Comparison of ENCODE assay signal across 12 cellular contexts in genomic region chr22:37394341-37394740, GRCh38. TPM values are rescaled to one million over a fixed set of nuclear protein-coding genes. Genes with fewer than 3 reads are reported as not detected.
DNase-seq lines count a peak whose midpoint lies in the region; TF ChIP-seq lines count a peak whose summit lies in the region.
"Had no signal": no experiment of that assay in that cellular context is flagged by ENCODE, and none has a peak within 500 bp of the region (broad histone marks: within the 10 kb centered on the region; RNA-seq: fewer than 3 reads in every experiment).

No MANE protein-coding gene starts in this region.

- H3K27ac ChIP-seq in HEK293 (ENCODE audit: extremely low read depth, low read depth, low read length), result no peak overlapping the region
- H3K27ac ChIP-seq in endodermal cell (ENCODE audit: low read depth, low read length), result no peak overlapping the region
- H3K27ac ChIP-seq: C4-2B had no signal

- no peak for TF ChIP-seq CTCF in HEK293 (tag by site-specific recombination; IDR thresholded peaks at IDR 0.05)
- no peak for TF ChIP-seq CTCF in endodermal cell (conservative IDR thresholded peaks at IDR 0.05)
- TF ChIP-seq CTCF in progenitor cell of endocrine pancreas (IDR thresholded peaks at IDR 0.05; ENCODE audit: unreplicated experiment), result no peak

- no peaks in the 10 kb centered on the region for H3K9me3 Mint-ChIP-seq in endodermal cell
- no peaks in the 10 kb centered on the region for H3K9me3 Mint-ChIP-seq in progenitor cell of endocrine pancreas (ENCODE audit: low read depth)
- H3K9me3 Mint-ChIP-seq: IgD-negative memory B cell had no signal

- DNase-seq in amniotic epithelial cell (ENCODE audit: low read depth) (peak; percentile 26), endodermal cell (no peak), progenitor cell of endocrine pancreas (ENCODE audit: low spot score, unreplicated experiment) (no peak), RPMI8226 (no peak), NCI-H82 treated with DMSO at 0.1 percent for 48 hours (lab: John Stamatoyannopoulos, UW; ENCODE audit: unreplicated experiment) (no peak), superior temporal gyrus (ENCODE audit: extremely low spot score) (no peak)
- DNase-seq: CD4-positive, alpha-beta memory T cell; DMS79 had no signal

- H3K9ac ChIP-seq in endodermal cell (ENCODE audit: extremely low read depth, low read length, poor library complexity, severe bottlenecking), result no peak overlapping the region

- H3K36me3 ChIP-seq in HEK293 (ENCODE audit: control insufficient read depth in 2 of 2, insufficient read depth in 1 of 2, low read length in 2 of 2) (no peaks in the 10 kb centered on the region), endodermal cell (ENCODE audit: control insufficient read depth, insufficient read depth, low read length) (no peaks in the 10 kb centered on the region)

- peak overlapping the region; percentile 28 for H3K27ac Mint-ChIP-seq in endodermal cell
- peak overlapping the region; percentile 21 for H3K27ac Mint-ChIP-seq in progenitor cell of endocrine pancreas
- H3K27ac Mint-ChIP-seq: B cell; CD4-positive, alpha-beta memory T cell; IgD-negative memory B cell had no signal

- POLR2A ChIA-PET in HEK293 (lab: Yijun Ruan, JAX), result no interaction called here

- H3K4me3 ChIP-seq in HEK293 (ENCODE audit: low read depth, low read length), result no peak overlapping the region
- H3K4me3 ChIP-seq in endodermal cell (ENCODE audit: low read length), result no peak overlapping the region

- no peak overlapping the region for H3K4me3 Mint-ChIP-seq in endodermal cell
- H3K4me3 Mint-ChIP-seq in progenitor cell of endocrine pancreas (ENCODE audit: low read depth), result no peak overlapping the region
- H3K4me3 Mint-ChIP-seq: B cell, IgD-negative memory B cell had no signal

- H3K36me3 Mint-ChIP-seq in endodermal cell (ENCODE audit: low read depth) (no peaks in the 10 kb centered on the region), progenitor cell of endocrine pancreas (ENCODE audit: insufficient read depth) (no peaks in the 10 kb centered on the region)
- H3K36me3 Mint-ChIP-seq: CD4-positive, alpha-beta memory T cell; IgD-negative memory B cell had no signal

- CTCF ChIA-PET in HEK293 (lab: Yijun Ruan, JAX), result interaction anchor here (0.6 kb wide), 1 partner anchor 164 kb away, joined by 3 read pairs; no protein-coding TSS in a partner anchor

- H3K4me1 Mint-ChIP-seq in endodermal cell, result peaks cover 4% of the 10 kb centered on the region
- H3K4me1 Mint-ChIP-seq in progenitor cell of endocrine pancreas (ENCODE audit: low read depth), result no peaks in the 10 kb centered on the region
- H3K4me1 Mint-ChIP-seq: B cell; CD4-positive, alpha-beta memory T cell; IgD-negative memory B cell had no signal

- WGBS in endodermal cell (ENCODE audit: insufficient coverage in 1 of 2, insufficient read length in 1 of 2), 2 experiments, result 81% methylated on average over 13 to 20 of the region's 20 CpGs

- H3K27me3 Mint-ChIP-seq in endodermal cell (ENCODE audit: insufficient read depth) (no peaks in the 10 kb centered on the region), progenitor cell of endocrine pancreas (peaks cover 33% of the 10 kb centered on the region)

- H3K4me1 ChIP-seq in HEK293 (ENCODE audit: control insufficient read depth, insufficient read depth, low read length), result no peaks in the 10 kb centered on the region
- H3K4me1 ChIP-seq in endodermal cell (ENCODE audit: control insufficient read depth, insufficient read depth, low read length), result no peaks in the 10 kb centered on the region

- no peaks in the 10 kb centered on the region for H3K9me3 ChIP-seq in HEK293 (ENCODE audit: control insufficient read depth, insufficient read depth, low read depth, low read length)
- no peaks in the 10 kb centered on the region for H3K9me3 ChIP-seq in endodermal cell (ENCODE audit: control insufficient read depth, low read length)

- no peaks in the 10 kb centered on the region for H3K27me3 ChIP-seq in endodermal cell (ENCODE audit: control insufficient read depth, insufficient read depth, low read length, poor library complexity, severe bottlenecking)

TF ChIP-seq in HEK293, 187 proteins besides CTCF, POLR2A, EP300 and RAD21:
- TF ChIP-seq ZNF302 (tag by site-specific recombination; IDR thresholded peaks at IDR 0.05; ENCODE audit: low read depth) (no peak), EGR2 (tag by site-specific recombination; IDR thresholded peaks at IDR 0.05; ENCODE audit: low read depth) (peak; percentile 16; the same call in 1 of the 2 replicates)

RNA-seq across cellular contexts. Expression of gene ELFN2, which starts 32.9 kb away (rescaled TPM):
- total RNA-seq in endodermal cell (under 1 TPM; 0.40 to 0.46 TPM), progenitor cell of endocrine pancreas (0.36 and 0.44 TPM in 2 replicates)
- 2.1 TPM for polyA plus RNA-seq in endodermal cell (2013, experiment 1 of 2)
- polyA plus RNA-seq in endodermal cell (2013, experiment 2 of 2), result 1.7 TPM
- polyA plus RNA-seq: CD4-positive, alpha-beta memory T cell; IgD-negative memory B cell had no signal
